ENCODE assay signal across 1 cellular context in genomic region chr9:27436234-27436633, GRCh38.
TF ChIP-seq lines count a peak whose summit lies in the region.

No MANE protein-coding gene starts in this region.

TF ChIP-seq in HepG2, 621 proteins besides CTCF, POLR2A, EP300 and RAD21 (continued from another document and continues in another):
- TF ChIP-seq RFXAP (CRISPR knock-in tag; IDR thresholded peaks at IDR 0.05; ENCODE audit: borderline replicate concordance) (0 out of 2 replicates have a peak, but pooled peaks have one; percentile 62), KDM6A (CRISPR knock-in tag; IDR thresholded peaks at IDR 0.05; ENCODE audit: low read depth) (0 out of 2 replicates have a peak, but pooled peaks have one; percentile 28), KAT2B (IDR thresholded peaks at IDR 0.05; ENCODE audit: borderline replicate concordance, low read depth, low read length) (no peak), FOXO4 (CRISPR knock-in tag; conservative IDR thresholded peaks at IDR 0.05) (no peak), SMARCE1 (IDR thresholded peaks at IDR 0.05; ENCODE audit: borderline replicate concordance) (no peak), SRY (CRISPR knock-in tag; IDR thresholded peaks at IDR 0.05) (no peak; the same call in 1 of the 2 replicates), SMARCC2 (IDR thresholded peaks at IDR 0.05) (no peak), MYC (CRISPR knock-in tag; IDR thresholded peaks at IDR 0.05; ENCODE audit: borderline replicate concordance) (no peak), ZEB1 (IDR thresholded peaks at IDR 0.05; ENCODE audit: insufficient replicate concordance, low read depth) (no peak), NR2F1 (CRISPR knock-in tag; IDR thresholded peaks at IDR 0.05) (peak; percentile 89 to 91), ZNF318 (CRISPR knock-in tag; IDR thresholded peaks at IDR 0.05) (no peak), HDAC1 (CRISPR knock-in tag; IDR thresholded peaks at IDR 0.05) (peak; percentile 94), CEBPG (CRISPR knock-in tag; IDR thresholded peaks at IDR 0.05) (peak; percentile 76), ZMAT3 (CRISPR knock-in tag; conservative IDR thresholded peaks at IDR 0.05) (0 out of 2 replicates have a peak, but pooled peaks have one; percentile 31), FOXP1 (IDR thresholded peaks at IDR 0.05) (peak; percentile 89), FOXP1 (CRISPR knock-in tag; IDR thresholded peaks at IDR 0.05) (peak; percentile 99), ZSCAN22 (CRISPR knock-in tag; IDR thresholded peaks at IDR 0.05) (no peak), ETV6 (CRISPR knock-in tag; conservative IDR thresholded peaks at IDR 0.05) (no peak), PLRG1 (conservative IDR thresholded peaks at IDR 0.05) (no peak), FOXA3 (CRISPR knock-in tag; IDR thresholded peaks at IDR 0.05) (peak; percentile 98), ZBTB34 (CRISPR knock-in tag; IDR thresholded peaks at IDR 0.05) (peak; percentile 75; the same call in 1 of the 2 replicates), REXO4 (CRISPR knock-in tag; IDR thresholded peaks at IDR 0.05; ENCODE audit: borderline replicate concordance) (no peak), ZNF282 (IDR thresholded peaks at IDR 0.05; ENCODE audit: partially characterized antibody) (no peak), ATRX (CRISPR knock-in tag; IDR thresholded peaks at IDR 0.05; ENCODE audit: borderline replicate concordance) (no peak), THAP9 (CRISPR knock-in tag; IDR thresholded peaks at IDR 0.05; ENCODE audit: borderline replicate concordance) (no peak), MTA3 (CRISPR knock-in tag; IDR thresholded peaks at IDR 0.05) (no peak), REPIN1 (CRISPR knock-in tag; IDR thresholded peaks at IDR 0.05; ENCODE audit: borderline replicate concordance, low read depth) (peak; percentile 88; the same call in 1 of the 2 replicates), ZNF724P (CRISPR knock-in tag; IDR thresholded peaks at IDR 0.05; ENCODE audit: borderline replicate concordance) (no peak), BCL6 (CRISPR knock-in tag; IDR thresholded peaks at IDR 0.05) (peak; percentile 99), PHF5A (CRISPR knock-in tag; IDR thresholded peaks at IDR 0.05; ENCODE audit: low read depth, unreplicated experiment) (peak; percentile 22), REST (IDR thresholded peaks at IDR 0.05; ENCODE audit: borderline replicate concordance in 1 of 2, low read depth in 1 of 2, low read length in 2 of 2) (peak in 1 of 2 experiments; percentile 78; a peak in 1 of 4 replicates), ZBTB4 (CRISPR knock-in tag; IDR thresholded peaks at IDR 0.05; ENCODE audit: borderline replicate concordance) (no peak), CBX1 (IDR thresholded peaks at IDR 0.05; ENCODE audit: low read depth) (no peak), ZNF441 (CRISPR knock-in tag; IDR thresholded peaks at IDR 0.05; ENCODE audit: borderline replicate concordance) (0 out of 2 replicates have a peak, but pooled peaks have one; percentile 36), CCDC6 (CRISPR knock-in tag; IDR thresholded peaks at IDR 0.05) (peak; percentile 73; the same call in 1 of the 2 replicates), SAP130 (CRISPR knock-in tag; IDR thresholded peaks at IDR 0.05; ENCODE audit: low read depth) (peak; percentile 49; the same call in 1 of the 2 replicates), ZNF772 (CRISPR knock-in tag; IDR thresholded peaks at IDR 0.05) (no peak), AGO1 (IDR thresholded peaks at IDR 0.05; ENCODE audit: low read depth, low read length, poor library complexity, severe bottlenecking) (no peak), DBP (CRISPR knock-in tag; IDR thresholded peaks at IDR 0.05; ENCODE audit: not compliant biosample characterization) (no peak), KLF15 (CRISPR knock-in tag; IDR thresholded peaks at IDR 0.05; ENCODE audit: borderline replicate concordance) (no peak), ISL2 (CRISPR knock-in tag; IDR thresholded peaks at IDR 0.05) (peak; percentile 88)
